In the genomic region with DNA sequence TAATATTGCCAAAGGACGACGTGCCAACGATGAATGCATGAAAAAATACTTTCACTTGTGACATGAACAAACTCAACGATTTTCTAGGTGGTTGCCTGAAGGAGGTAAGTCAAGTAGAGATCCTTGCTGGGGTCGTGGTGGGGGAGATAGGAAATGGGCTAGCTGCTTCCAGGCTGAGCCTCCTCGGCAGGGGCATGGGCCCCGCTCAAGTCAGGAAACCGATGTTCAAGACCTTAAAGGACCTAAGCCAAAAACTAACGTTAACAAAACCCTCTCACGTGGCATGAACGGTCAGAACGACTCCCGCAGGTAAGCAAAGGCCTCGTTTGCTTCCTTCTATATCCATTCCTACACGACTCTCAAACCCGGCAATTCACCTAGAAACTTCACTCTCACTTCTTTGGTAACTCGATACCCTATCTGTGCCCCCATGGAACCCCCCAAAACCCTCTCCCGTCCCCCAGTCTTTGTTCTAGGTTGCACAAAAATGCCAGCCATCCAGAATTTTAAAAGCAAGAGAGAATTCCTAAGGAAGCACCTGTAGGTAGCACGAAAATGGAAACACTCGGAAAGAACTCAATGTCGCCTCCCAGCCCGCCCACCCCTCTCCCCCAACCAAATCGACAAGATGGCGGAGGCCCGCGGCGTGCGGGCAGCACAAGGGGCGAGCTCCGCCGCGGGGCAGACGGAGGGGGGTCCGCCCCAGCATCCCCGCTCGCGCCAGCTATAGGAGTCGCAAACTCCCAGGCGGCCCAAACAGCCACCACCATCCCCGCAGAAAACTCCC, we compare ENCODE assay signal across 9 cellular contexts. TPM values are rescaled to one million over a fixed set of nuclear protein-coding genes. Genes with fewer than 3 reads are reported as not detected.
A peak's percentile ranks its signal among the peaks of the same experiment; 100 is the strongest.
DNase-seq lines count a peak whose midpoint lies in the region; ATAC-seq and TF ChIP-seq lines count a peak whose summit lies in the region.
"Had no signal": no experiment of that assay in that cellular context is flagged by ENCODE, and none has a peak within 500 bp of the region (broad histone marks: within the 10 kb centered on the region; RNA-seq: fewer than 3 reads in every experiment).

No MANE protein-coding gene starts in this region.

- H3K27me3 ChIP-seq in Caco-2 (replicated peaks; ENCODE audit: control insufficient read depth, insufficient read depth, low read length) (no peaks in the 10 kb centered on the region), RWPE2 (ENCODE audit: insufficient read depth, poor library complexity, severe bottlenecking) (no peaks in the 10 kb centered on the region), lung (ENCODE audit: control insufficient read depth, insufficient read depth) (no peaks in the 10 kb centered on the region), thymus (ENCODE audit: control insufficient read depth, insufficient read depth) (no peaks in the 10 kb centered on the region)

- H3K36me3 ChIP-seq in Caco-2 (ENCODE audit: control insufficient read depth, insufficient read depth, low read length): peaks cover 6% of the 10 kb centered on the region
- peaks cover 48% of the 10 kb centered on the region for H3K36me3 ChIP-seq in RWPE2 (ENCODE audit: low read depth)
- H3K36me3 ChIP-seq in lung (ENCODE audit: control insufficient read depth in 2 of 2, insufficient read depth in 2 of 2, low read length in 2 of 2): peaks cover 0 to 6% of the 10 kb centered on the region in 2 donors
- peaks cover 21% of the 10 kb centered on the region for H3K36me3 ChIP-seq in thymus (ENCODE audit: control insufficient read depth, insufficient read depth)

- POLR2A ChIA-PET in Caco-2 (lab: Charles Lee): interaction anchor here (0.6 kb wide), 2 partner anchors 116 to 187 kb away, joined by 3 read pairs; no protein-coding TSS in a partner anchor

- peak overlapping the region; percentile 81 for H3K27ac ChIP-seq in RWPE2 (ENCODE audit: poor library complexity, severe bottlenecking)
- peak overlapping the region; percentile 82 to 94 for H3K27ac ChIP-seq in lung (ENCODE audit: low read depth in 1 of 2, low read length in 1 of 2)
- H3K27ac ChIP-seq in thymus (ENCODE audit: low read depth): peak overlapping the region; percentile 99

- peak overlapping the region; percentile 93 for H3K4me3 Mint-ChIP-seq in Caco-2 (ENCODE audit: unreplicated experiment)
- H3K4me3 Mint-ChIP-seq in central memory CD8-positive, alpha-beta T cell: peak overlapping the region; percentile 98

- H3K4me3 ChIP-seq in Caco-2 (ENCODE audit: low read depth, low read length): peak overlapping the region; percentile 62
- peak overlapping the region; percentile 97 for H3K4me3 ChIP-seq in RWPE2 (ENCODE audit: severe bottlenecking)
- peak overlapping the region; percentile 99 for H3K4me3 ChIP-seq in lung
- peak overlapping the region; percentile 81 for H3K4me3 ChIP-seq in thymus (ENCODE audit: low read length)

- H3K9me3 Mint-ChIP-seq in Caco-2 (ENCODE audit: unreplicated experiment): no peaks in the 10 kb centered on the region
- no peaks in the 10 kb centered on the region for H3K9me3 Mint-ChIP-seq in central memory CD8-positive, alpha-beta T cell

- TSS peak; percentile 76 for BruUV-seq in Caco-2 (replicated peaks; lab: Mats Ljungman, UMichigan)

- in situ Hi-C loops in KBM-7 (cut with MboI; ENCODE audit: low pct_unique_long_range_greater_than_20kb, low sequenced_read_pairs): no loop called here

- H3K4me1 ChIP-seq in Caco-2 (peaks cover 10% of the 10 kb centered on the region; the same call in 1 of the 2 replicates), RWPE2 (ENCODE audit: insufficient read depth, poor library complexity, severe bottlenecking) (peaks cover 8% of the 10 kb centered on the region), lung (ENCODE audit: control insufficient read depth in 2 of 2, insufficient read depth in 2 of 2, low read length in 2 of 2) (peaks cover 2 to 11% of the 10 kb centered on the region in 2 donors), thymus (ENCODE audit: control insufficient read depth, insufficient read depth, low read length) (peaks cover 14% of the 10 kb centered on the region)

- H3K4me1 Mint-ChIP-seq in Caco-2 (ENCODE audit: low read depth, unreplicated experiment): peaks cover 12% of the 10 kb centered on the region
- H3K4me1 Mint-ChIP-seq in central memory CD8-positive, alpha-beta T cell: peaks cover 33% of the 10 kb centered on the region

- CTCF ChIA-PET in Caco-2 (lab: Charles Lee): interaction anchor here (0.9 kb wide), 1 partner anchor 118 kb away, joined by 6 read pairs; no protein-coding TSS in a partner anchor

- TF ChIP-seq CTCF in Caco-2 (IDR thresholded peaks at IDR 0.05; ENCODE audit: insufficient read depth in 1 of 2, low read depth in 1 of 2, low read length in 1 of 2, severe bottlenecking in 1 of 2, unreplicated experiment in 1 of 2) (no peak), RWPE2 (IDR thresholded peaks at IDR 0.05; ENCODE audit: poor library complexity, severe bottlenecking) (no peak), lung (IDR thresholded peaks at IDR 0.05; ENCODE audit: control extremely low read depth, extremely low read depth) (no peak)

- H3K9me3 ChIP-seq in Caco-2 (no peaks in the 10 kb centered on the region), RWPE2 (ENCODE audit: severe bottlenecking) (no peaks in the 10 kb centered on the region), lung (ENCODE audit: control insufficient read depth in 2 of 2, insufficient read depth in 1 of 2, low read length in 1 of 2) (no peaks in the 10 kb centered on the region), thymus (ENCODE audit: control insufficient read depth) (no peaks in the 10 kb centered on the region)

- WGBS in lung, 2 donors: 1% methylated on average over 40 of the region's 40 CpGs
- WGBS in thymus: under 1% methylated on average over 40 of the region's 40 CpGs

- peaks cover 71% of the 10 kb centered on the region for H3K36me3 Mint-ChIP-seq in Caco-2 (ENCODE audit: insufficient read depth, unreplicated experiment)
- peaks cover 21% of the 10 kb centered on the region for H3K36me3 Mint-ChIP-seq in central memory CD8-positive, alpha-beta T cell (ENCODE audit: insufficient read depth)

- no peaks in the 10 kb centered on the region for H3K27me3 Mint-ChIP-seq in Caco-2 (ENCODE audit: insufficient read depth, unreplicated experiment)
- H3K27me3 Mint-ChIP-seq in central memory CD8-positive, alpha-beta T cell: no peaks in the 10 kb centered on the region

- intact Hi-C loops in Caco-2 (cut with micrococcal nuclease; ENCODE audit: unreplicated experiment): no loop called here

- H3K27ac Mint-ChIP-seq in Caco-2 (ENCODE audit: unreplicated experiment): peak overlapping the region; percentile 99
- peak overlapping the region; percentile 100 for H3K27ac Mint-ChIP-seq in central memory CD8-positive, alpha-beta T cell (ENCODE audit: low read depth)

- peak; percentile 2 for ATAC-seq in HG02610 (IDR thresholded peaks at IDR 0.05; ENCODE audit: unreplicated experiment)
- peak; percentile 10; the same call in 1 of the 3 replicates for ATAC-seq in RWPE2 (ENCODE audit: low read depth)
- ATAC-seq in central memory CD8-positive, alpha-beta T cell (replicated peaks; ENCODE audit: extremely low read depth, poor library complexity, severe bottlenecking): peak; percentile 5
- ATAC-seq in lung (ENCODE audit: insufficient read depth, low FRiP score): no peak
- ATAC-seq in HG03565 (IDR thresholded peaks at IDR 0.05; ENCODE audit: unreplicated experiment): no peak

- DNase-seq in Caco-2 (no peak), RWPE2 (ENCODE audit: low spot score) (no peak), lung (ENCODE audit: low spot score) (no peak), KBM-7 (no peak)
- DNase-seq in central memory CD8-positive, alpha-beta T cell (ENCODE audit: low spot score in 2 of 2): no peak

RNA-seq across cellular contexts. Expression of a gene that starts 13.6 kb away (rescaled TPM):
- total RNA-seq in Caco-2 (2022): not detected in 2 replicates
- total RNA-seq in lung: not detected
- not detected for polyA plus RNA-seq in lung
- not detected for polyA plus RNA-seq in thymus
- total RNA-seq: RPMI7951 had no signal

RNA-seq across cellular contexts. Expression of a gene that starts 19.8 kb away (rescaled TPM):
- total RNA-seq in Caco-2 (2022) (0.73 and 1.1 TPM in 2 replicates), lung (under 1 TPM in 1 of 2 donors, not detected in 1; 0.92 TPM)
- polyA plus RNA-seq in lung (under 1 TPM; 0.25 to 0.83 TPM), thymus (1.6 TPM)
- total RNA-seq: RPMI7951 had no signal

RNA-seq across cellular contexts. Expression of a gene that starts 29.5 kb away (rescaled TPM):
- total RNA-seq in Caco-2 (2022) (not detected in 2 replicates), lung (not detected)
- polyA plus RNA-seq in lung (not detected), thymus (0.11 TPM)
- total RNA-seq: RPMI7951 had no signal

RNA-seq across cellular contexts. Expression of a gene that starts 33.6 kb away (rescaled TPM):
- not detected in 2 replicates for total RNA-seq in Caco-2 (2022)
- total RNA-seq in lung: not detected
- not detected for polyA plus RNA-seq in lung
- 0.07 TPM for polyA plus RNA-seq in thymus
- total RNA-seq: RPMI7951 had no signal

RNA-seq across cellular contexts. Expression of a gene that starts 50.9 kb away (rescaled TPM):
- total RNA-seq in Caco-2 (2022) (not detected in 2 replicates), lung (not detected)
- polyA plus RNA-seq in lung (not detected), thymus (0.96 TPM)
- total RNA-seq: RPMI7951 had no signal

Comparison
In these comparisons a context has a peak if more than half of its experiments do, and no peak if none do; other contexts are left out.
1. ATAC-seq: peak in HG02610 (single experiment), RWPE2 (single experiment) and central memory CD8-positive, alpha-beta T cell (single experiment); none in lung (single experiment) and HG03565 (single experiment).
2. Peak in every context shown above with its lines, with median percentiles within 50 percentile points of each other: H3K4me3 ChIP-seq and H3K27ac ChIP-seq.